In genomic region chr2:159266554-159266953, GRCh38 we compare ENCODE assay signal across 27 cellular contexts. TPM values are rescaled to one million over a fixed set of nuclear protein-coding genes. Genes with fewer than 3 reads are reported as not detected.
DNase-seq lines count a peak whose midpoint lies in the region; ATAC-seq, FAIRE-seq and TF ChIP-seq lines count a peak whose summit lies in the region.
"Had no signal": no experiment of that assay in that cellular context is flagged by ENCODE, and none has a peak within 500 bp of the region (broad histone marks: within the 10 kb centered on the region; RNA-seq: fewer than 3 reads in every experiment).

No MANE protein-coding gene starts in this region.

- H3K36me3 ChIP-seq in HepG2 (replicated peaks in 1 of 2; ENCODE audit: control insufficient read depth in 1 of 2, insufficient read depth in 2 of 2, low read length in 2 of 2) (peaks cover 0 to 3% of the 10 kb centered on the region in 2 experiments; a peak in 2 of 5 replicates), right lobe of liver (no peaks in the 10 kb centered on the region)
- H3K36me3 ChIP-seq: brain microvascular endothelial cell had no signal

- no peak overlapping the region for H3K27ac Mint-ChIP-seq in stimulated activated naive B cell treated with anti-CD40 and anti-IgM and Interleukin-4, amounts not matched to agents 10 μg/mL and 1 μg/mL and 100 μg/mL, for 72 hours
- H3K27ac Mint-ChIP-seq: activated CD8-positive, alpha-beta T cell treated with anti-CD3 and anti-CD28 coated beads for 36 hours; CD8-positive, alpha-beta T cell; natural killer cell had no signal

- H3K9ac ChIP-seq in HepG2 (ENCODE audit: insufficient read depth, low read depth, low read length) = no peak overlapping the region

- DNase-seq in HepG2 (ENCODE audit: low spot score) = no peak
- no peak for DNase-seq in right lobe of liver
- DNase-seq in stimulated activated naive B cell treated with anti-CD40 and anti-IgM and Interleukin-4, amounts not matched to agents 10 μg/mL and 1 μg/mL and 100 μg/mL, for 72 hours = no peak
- no peak for DNase-seq in activated CD4-positive, alpha-beta T cell treated with anti-CD3 and anti-CD28 coated beads for 48 hours
- DNase-seq: activated CD8-positive, alpha-beta T cell treated with anti-CD3 and anti-CD28 coated beads for 36 hours; brain microvascular endothelial cell; CD8-positive, alpha-beta T cell; effector memory CD8-positive, alpha-beta T cell; esophagus squamous epithelium; gastrocnemius medialis; GDM1; midbrain; natural killer cell; NCI-H1930; right cardiac atrium; stimulated activated CD4-positive, alpha-beta T cell treated with anti-CD3 and anti-CD28 coated beads, Interleukin-12 subunit alpha, Interleukin-12 subunit beta, amount 100 ng/mL, for 4 hours; T1000; transverse colon had no signal

- FAIRE-seq in HepG2 (lab: Jason Lieb, UNC) = no peak
- FAIRE-seq: colon, islet of Langerhans had no signal

- H3K27me3 ChIP-seq in HepG2 (ENCODE audit: control insufficient read depth in 1 of 2, insufficient read depth in 2 of 2, low read length in 2 of 2) (no peaks in the 10 kb centered on the region), right lobe of liver (no peaks in the 10 kb centered on the region)
- H3K27me3 ChIP-seq: brain microvascular endothelial cell, esophagus squamous epithelium, gastrocnemius medialis, transverse colon had no signal

- ATAC-seq in HepG2 = no peak
- no peak for ATAC-seq in right lobe of liver
- peak; percentile 91 for ATAC-seq in HG02610 (IDR thresholded peaks at IDR 0.05; ENCODE audit: unreplicated experiment)
- peak; percentile 59 for ATAC-seq in HG03135 (IDR thresholded peaks at IDR 0.05; ENCODE audit: unreplicated experiment)
- peak; percentile 19 to 47 for ATAC-seq in stimulated activated naive B cell treated with anti-CD40 and anti-IgM and Interleukin-4, amounts not matched to agents 10 μg/mL and 1 μg/mL and 100 μg/mL, for 72 hours (replicated peaks)
- no peak for ATAC-seq in GM21528 (IDR thresholded peaks at IDR 0.05; ENCODE audit: low FRiP score, unreplicated experiment)
- no peak for ATAC-seq in GM21576 (IDR thresholded peaks at IDR 0.05; ENCODE audit: unreplicated experiment)
- ATAC-seq: activated CD4-positive, CD25-positive, alpha-beta regulatory T cell treated with anti-CD3 and anti-CD28 coated beads, Interleukin-2, amount 50 U/mL, for 24 hours; activated CD8-positive, alpha-beta T cell treated with anti-CD3 and anti-CD28 coated beads for 36 hours; CD8-positive, alpha-beta T cell; effector memory CD8-positive, alpha-beta T cell; gastrocnemius medialis; natural killer cell; right cardiac atrium; Right ventricle myocardium inferior had no signal

- no peaks in the 10 kb centered on the region for H3K79me2 ChIP-seq in HepG2 (ENCODE audit: insufficient read depth, low read length)

- no peak overlapping the region for H3K4me3 ChIP-seq in HepG2 (replicated peaks in 1 of 3; ENCODE audit: insufficient read depth in 1 of 3, low read depth in 2 of 3, low read length in 3 of 3)
- H3K4me3 ChIP-seq in right lobe of liver = no peak overlapping the region
- H3K4me3 ChIP-seq: esophagus squamous epithelium, gastrocnemius medialis, transverse colon had no signal

- TF ChIP-seq POLR2A in HepG2 (IDR thresholded peaks at IDR 0.05; ENCODE audit: insufficient read depth in 1 of 2, low read depth in 2 of 2, low read length in 2 of 2) = no peak
- no peak for TF ChIP-seq POLR2A in right lobe of liver (IDR thresholded peaks at IDR 0.05)

- no peaks in the 10 kb centered on the region for H3K9me3 ChIP-seq in HepG2 (ENCODE audit: low read length)
- H3K9me3 ChIP-seq in right lobe of liver = no peaks in the 10 kb centered on the region
- H3K9me3 ChIP-seq: esophagus squamous epithelium, gastrocnemius medialis, transverse colon had no signal

- TF ChIP-seq EP300 in HepG2 (IDR thresholded peaks at IDR 0.05; ENCODE audit: low read depth in 2 of 2, low read length in 2 of 2) (no peak), HepG2 (CRISPR knock-in tag; IDR thresholded peaks at IDR 0.05; ENCODE audit: borderline replicate concordance) (no peak)

- H2AFZ ChIP-seq in HepG2 (ENCODE audit: low read length) = no peak overlapping the region

- intact Hi-C loops in HepG2 (cut with micrococcal nuclease; ENCODE audit: unreplicated experiment) (no loop called here), right lobe of liver (cut with DNase I) (no loop called here)

- H3K27me3 Mint-ChIP-seq in stimulated activated naive B cell treated with anti-CD40 and anti-IgM and Interleukin-4, amounts not matched to agents 10 μg/mL and 1 μg/mL and 100 μg/mL, for 72 hours = no peaks in the 10 kb centered on the region
- H3K27me3 Mint-ChIP-seq: activated CD8-positive, alpha-beta T cell treated with anti-CD3 and anti-CD28 coated beads for 36 hours; effector memory CD8-positive, alpha-beta T cell had no signal

- no peaks in the 10 kb centered on the region for H4K20me1 ChIP-seq in HepG2 (ENCODE audit: insufficient read depth, low read length)

- no peak overlapping the region for H3K4me2 ChIP-seq in HepG2 (ENCODE audit: low read depth, low read length)

- no TSS peak for BruUV-seq in HepG2 (replicated peaks; lab: Mats Ljungman, UMichigan)

- no peaks in the 10 kb centered on the region for H3K4me1 ChIP-seq in HepG2 (ENCODE audit: insufficient read depth, low read length)
- no peaks in the 10 kb centered on the region for H3K4me1 ChIP-seq in right lobe of liver
- H3K4me1 ChIP-seq: esophagus squamous epithelium, gastrocnemius medialis had no signal

- H3K36me3 Mint-ChIP-seq in stimulated activated naive B cell treated with anti-CD40 and anti-IgM and Interleukin-4, amounts not matched to agents 10 μg/mL and 1 μg/mL and 100 μg/mL, for 72 hours = peaks cover 26 to 66% of the 10 kb centered on the region in 2 donors

- over 99% methylated on average over 3 of the region's 3 CpGs for WGBS in HepG2 (ENCODE audit: low lambda C conversion rate)
- WGBS in right lobe of liver (ENCODE audit: insufficient coverage, low coverage, low lambda C conversion rate, missing lambda C conversion rate) = 100% methylated on average over 3 of the region's 3 CpGs

- no peak for TF ChIP-seq RAD21 in HepG2 (CRISPR knock-in tag; IDR thresholded peaks at IDR 0.05)

- CTCF ChIA-PET in HepG2 (lab: Yijun Ruan, JAX; ENCODE audit: low intra/inter-chr PET ratio, low total read pairs) = no interaction called here

- H3K4me3 Mint-ChIP-seq in stimulated activated naive B cell treated with anti-CD40 and anti-IgM and Interleukin-4, amounts not matched to agents 10 μg/mL and 1 μg/mL and 100 μg/mL, for 72 hours = no peak overlapping the region
- H3K4me3 Mint-ChIP-seq: activated CD8-positive, alpha-beta T cell treated with anti-CD3 and anti-CD28 coated beads for 36 hours; CD8-positive, alpha-beta T cell; effector memory CD8-positive, alpha-beta T cell; natural killer cell had no signal

- in situ Hi-C loops in HepG2 (cut with HindIII; ENCODE audit: extremely low pct_ligation_motif_present, low pct_unique_long_range_greater_than_20kb) = no loop called here

- TF ChIP-seq CTCF in HepG2 (CRISPR knock-in tag; IDR thresholded peaks at IDR 0.05) = no peak
- TF ChIP-seq CTCF in right lobe of liver (IDR thresholded peaks at IDR 0.05) = no peak

- H3K9me3 Mint-ChIP-seq in stimulated activated naive B cell treated with anti-CD40 and anti-IgM and Interleukin-4, amounts not matched to agents 10 μg/mL and 1 μg/mL and 100 μg/mL, for 72 hours = no peaks in the 10 kb centered on the region
- H3K9me3 Mint-ChIP-seq: activated CD8-positive, alpha-beta T cell treated with anti-CD3 and anti-CD28 coated beads for 36 hours; CD8-positive, alpha-beta T cell; effector memory CD8-positive, alpha-beta T cell; natural killer cell had no signal

- POLR2A ChIA-PET in HepG2 (lab: Yijun Ruan, JAX) = interaction anchor here (0.8 kb wide), 1 partner anchor 19 kb away, joined by 3 read pairs; no protein-coding TSS in a partner anchor

- H3K4me1 Mint-ChIP-seq in stimulated activated naive B cell treated with anti-CD40 and anti-IgM and Interleukin-4, amounts not matched to agents 10 μg/mL and 1 μg/mL and 100 μg/mL, for 72 hours = peaks cover 7 to 28% of the 10 kb centered on the region in 2 donors

- H3K27ac ChIP-seq in HepG2 (ENCODE audit: extremely low read length, insufficient read depth, low read length) (no peak overlapping the region), right lobe of liver (no peak overlapping the region)
- H3K27ac ChIP-seq: 22Rv1, brain microvascular endothelial cell, esophagus squamous epithelium, gastrocnemius medialis, transverse colon had no signal

TF ChIP-seq in HepG2, 621 proteins besides CTCF, POLR2A, EP300 and RAD21 (continues in another document):
- no peak for TF ChIP-seq FIP1L1 (IDR thresholded peaks at IDR 0.05; ENCODE audit: borderline replicate concordance, insufficient read depth, low read depth, low read length)

RNA-seq across cellular contexts. Expression of gene WDSUB1, which starts 19.9 kb away (rescaled TPM):
- 10.7 and 16.3 TPM in 2 replicates for total RNA-seq in HepG2 (2016; rRNA removed; fragmentation: Illumina TruSeq; extraction: Trizol)
- total RNA-seq in HepG2 (2016; cell fraction: cytosol; rRNA removed; fragmentation: Illumina TruSeq; extraction: Trizol; ENCODE audit: low read depth) = 7.2 and 7.7 TPM in 2 replicates
- 10.5 and 14.5 TPM in 2 replicates for total RNA-seq in HepG2 (2016; cell fraction: insoluble cytoplasmic fraction; rRNA removed; fragmentation: Illumina TruSeq; extraction: Trizol)
- total RNA-seq in HepG2 (2016; cell fraction: membrane; rRNA removed; fragmentation: Illumina TruSeq; extraction: Trizol) = 7.8 and 8.5 TPM in 2 replicates
- total RNA-seq in HepG2 (2016; cell fraction: nucleus; rRNA removed; fragmentation: Illumina TruSeq; extraction: Trizol) = 8.5 and 11.2 TPM in 2 replicates
- 9.6 and 10.1 TPM in 2 replicates for polyA plus RNA-seq in HepG2 (2011; rRNA removed)
- polyA plus RNA-seq in HepG2 (2011; cell fraction: cytosol; rRNA removed) = 7.2 and 9.2 TPM in 2 replicates
- polyA plus RNA-seq in HepG2 (2011; cell fraction: nucleus; rRNA removed) = 10.9 and 12.9 TPM in 2 replicates
- polyA plus RNA-seq in HepG2 (2012) = 12.0 and 15.3 TPM in 2 replicates
- polyA plus RNA-seq in HepG2 (2016; cell fraction: cytosol; fragmentation: Illumina TruSeq; extraction: Trizol; ENCODE audit: low read depth) = 3.7 and 4.7 TPM in 2 replicates
- polyA plus RNA-seq in HepG2 (2016; cell fraction: insoluble cytoplasmic fraction; fragmentation: Illumina TruSeq; extraction: Trizol; ENCODE audit: low read depth) = 16.5 and 18.2 TPM in 2 replicates
- polyA plus RNA-seq in HepG2 (2016; cell fraction: membrane; fragmentation: Illumina TruSeq; extraction: Trizol; ENCODE audit: low read depth) = 5.8 and 6.6 TPM in 2 replicates
- 12.5 and 14.0 TPM in 2 replicates for polyA plus RNA-seq in HepG2 (2016; cell fraction: nucleus; fragmentation: Illumina TruSeq; extraction: Trizol; ENCODE audit: insufficient read depth, low read depth)
- 5.6 and 17.7 TPM in 2 replicates for polyA minus RNA-seq in HepG2 (2011; rRNA and poly(A)+ RNA removed; ENCODE audit: low replicate concordance)
- polyA minus RNA-seq in HepG2 (2011; cell fraction: cytosol; rRNA and poly(A)+ RNA removed) = 5.4 and 5.7 TPM in 2 replicates
- 25.5 and 31.1 TPM in 2 replicates for polyA minus RNA-seq in HepG2 (2011; cell fraction: nucleus; rRNA and poly(A)+ RNA removed)
- 1 to 10 TPM; 2.2 to 4.3 (median 3.2) TPM for total RNA-seq in right lobe of liver

Comparison
In these comparisons a context has a peak if more than half of its experiments do, and no peak if none do; other contexts are left out.
1. ATAC-seq: peak in HG02610 (single experiment), HG03135 (single experiment) and stimulated activated naive B cell treated with anti-CD40 and anti-IgM and Interleukin-4, amounts not matched to agents 10 μg/mL and 1 μg/mL and 100 μg/mL, for 72 hours (2 of 2); none in HepG2 (single experiment), right lobe of liver (0 of 4), GM21528 (single experiment) and GM21576 (single experiment).